5 cellular contexts compared by ENCODE assay signal in the genomic region with DNA sequence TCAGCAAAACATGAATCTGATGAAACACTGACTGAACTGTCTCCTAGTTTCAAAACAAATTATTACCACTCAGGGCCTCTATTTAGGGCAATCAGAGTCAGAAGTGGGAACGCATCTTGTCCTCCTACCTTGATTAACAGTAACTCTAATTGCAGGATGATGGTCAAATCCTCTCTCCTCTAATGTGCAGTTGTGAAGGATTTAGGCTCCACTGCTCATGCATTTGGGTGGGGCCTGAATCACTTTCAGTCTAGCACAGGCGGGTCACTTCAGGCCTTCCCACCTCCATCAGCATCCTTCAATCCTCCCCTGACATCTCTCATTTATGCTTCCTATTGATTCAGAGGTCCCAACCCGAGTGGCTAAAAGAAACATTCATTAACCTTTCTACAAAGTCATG.
A peak's percentile ranks its signal among the peaks of the same experiment; 100 is the strongest.
DNase-seq lines count a peak whose midpoint lies in the region; ATAC-seq and TF ChIP-seq lines count a peak whose summit lies in the region.
"Not testable (repeated sequence)": the region's sequence is repeated elsewhere in the genome, so short reads cannot be mapped to it uniquely, and the experiment has no call there.

No MANE protein-coding gene starts in this region.

- H3K36me3 Mint-ChIP-seq in activated B cell treated with CpG ODN at 0.5 μM for 24 hours (ENCODE audit: low read depth); stimulated activated effector memory CD8-positive, alpha-beta T cell treated with anti-CD3 and anti-CD28 coated beads, Interleukin-12 subunit alpha, Interleukin-12 subunit beta, amount 100 ng/mL, for 72 hours; stimulated activated memory B cell treated with anti-CD40 and anti-IgM and Interleukin-4, amounts not matched to agents 10 μg/mL and 1 μg/mL and 100 μg/mL, for 72 hours; stimulated activated naive B cell treated with anti-CD40 and anti-IgM and Interleukin-4, amounts not matched to agents 10 μg/mL and 1 μg/mL and 100 μg/mL, for 72 hours: not testable (repeated sequence)

- not testable (repeated sequence) for H3K4me1 Mint-ChIP-seq in activated B cell treated with CpG ODN at 0.5 μM for 24 hours; stimulated activated effector memory CD8-positive, alpha-beta T cell treated with anti-CD3 and anti-CD28 coated beads, Interleukin-12 subunit alpha, Interleukin-12 subunit beta, amount 100 ng/mL, for 72 hours; stimulated activated memory B cell treated with anti-CD40 and anti-IgM and Interleukin-4, amounts not matched to agents 10 μg/mL and 1 μg/mL and 100 μg/mL, for 72 hours; stimulated activated naive B cell treated with anti-CD40 and anti-IgM and Interleukin-4, amounts not matched to agents 10 μg/mL and 1 μg/mL and 100 μg/mL, for 72 hours

- POLR2A ChIA-PET in activated B cell treated with CpG ODN at 0.5 μM for 24 hours (lab: Charles Lee) = not testable (repeated sequence)

- DNase-seq in activated B cell treated with CpG ODN at 0.5 μM for 24 hours; stimulated activated effector memory CD8-positive, alpha-beta T cell treated with anti-CD3 and anti-CD28 coated beads, Interleukin-12 subunit alpha, Interleukin-12 subunit beta, amount 100 ng/mL, for 72 hours (ENCODE audit: low spot score in 2 of 2); stimulated activated naive B cell treated with anti-CD40 and anti-IgM and Interleukin-4, amounts not matched to agents 10 μg/mL and 1 μg/mL and 100 μg/mL, for 72 hours: not testable (repeated sequence)

- not testable (repeated sequence) for H3K27me3 Mint-ChIP-seq in activated B cell treated with CpG ODN at 0.5 μM for 24 hours; stimulated activated memory B cell treated with anti-CD40 and anti-IgM and Interleukin-4, amounts not matched to agents 10 μg/mL and 1 μg/mL and 100 μg/mL, for 72 hours; stimulated activated naive B cell treated with anti-CD40 and anti-IgM and Interleukin-4, amounts not matched to agents 10 μg/mL and 1 μg/mL and 100 μg/mL, for 72 hours

- intact Hi-C loops in activated B cell treated with CpG ODN at 0.5 μM for 24 hours (cut with micrococcal nuclease) = not testable (repeated sequence)

- H3K9me3 Mint-ChIP-seq in activated B cell treated with CpG ODN at 0.5 μM for 24 hours; stimulated activated effector memory CD8-positive, alpha-beta T cell treated with anti-CD3 and anti-CD28 coated beads, Interleukin-12 subunit alpha, Interleukin-12 subunit beta, amount 100 ng/mL, for 72 hours; stimulated activated memory B cell treated with anti-CD40 and anti-IgM and Interleukin-4, amounts not matched to agents 10 μg/mL and 1 μg/mL and 100 μg/mL, for 72 hours; stimulated activated naive B cell treated with anti-CD40 and anti-IgM and Interleukin-4, amounts not matched to agents 10 μg/mL and 1 μg/mL and 100 μg/mL, for 72 hours: not testable (repeated sequence)

- not testable (repeated sequence) for TF ChIP-seq CTCF in activated B cell treated with CpG ODN at 0.5 μM for 24 hours (IDR thresholded peaks at IDR 0.05)

- not testable (repeated sequence) for H3K27ac Mint-ChIP-seq in activated B cell treated with CpG ODN at 0.5 μM for 24 hours; stimulated activated effector memory CD8-positive, alpha-beta T cell treated with anti-CD3 and anti-CD28 coated beads, Interleukin-12 subunit alpha, Interleukin-12 subunit beta, amount 100 ng/mL, for 72 hours; stimulated activated memory B cell treated with anti-CD40 and anti-IgM and Interleukin-4, amounts not matched to agents 10 μg/mL and 1 μg/mL and 100 μg/mL, for 72 hours; stimulated activated naive B cell treated with anti-CD40 and anti-IgM and Interleukin-4, amounts not matched to agents 10 μg/mL and 1 μg/mL and 100 μg/mL, for 72 hours

- CTCF ChIA-PET in activated B cell treated with CpG ODN at 0.5 μM for 24 hours (lab: Charles Lee) = not testable (repeated sequence)

- not testable (repeated sequence) for H3K4me3 Mint-ChIP-seq in activated B cell treated with CpG ODN at 0.5 μM for 24 hours; stimulated activated effector memory CD8-positive, alpha-beta T cell treated with anti-CD3 and anti-CD28 coated beads, Interleukin-12 subunit alpha, Interleukin-12 subunit beta, amount 100 ng/mL, for 72 hours; stimulated activated memory B cell treated with anti-CD40 and anti-IgM and Interleukin-4, amounts not matched to agents 10 μg/mL and 1 μg/mL and 100 μg/mL, for 72 hours; stimulated activated naive B cell treated with anti-CD40 and anti-IgM and Interleukin-4, amounts not matched to agents 10 μg/mL and 1 μg/mL and 100 μg/mL, for 72 hours

- peak; percentile 54 for ATAC-seq in HG02759 (IDR thresholded peaks at IDR 0.05; ENCODE audit: unreplicated experiment)
- peak; percentile 31 for ATAC-seq in activated B cell treated with CpG ODN at 0.5 μM for 24 hours (ENCODE audit: low read depth)
- peak; percentile 12 for ATAC-seq in stimulated activated effector memory CD8-positive, alpha-beta T cell treated with anti-CD3 and anti-CD28 coated beads, Interleukin-12 subunit alpha, Interleukin-12 subunit beta, amount 100 ng/mL, for 72 hours
- ATAC-seq in stimulated activated memory B cell treated with anti-CD40 and anti-IgM and Interleukin-4, amounts not matched to agents 10 μg/mL and 1 μg/mL and 100 μg/mL, for 72 hours = peak; percentile 17
- ATAC-seq in stimulated activated naive B cell treated with anti-CD40 and anti-IgM and Interleukin-4, amounts not matched to agents 10 μg/mL and 1 μg/mL and 100 μg/mL, for 72 hours (replicated peaks) = peak; percentile 56 to 61
